ENCODE assay signal across 17 cellular contexts in genomic region chr1:47594627-47595026, GRCh38.
A peak's percentile ranks its signal among the peaks of the same experiment; 100 is the strongest.
DNase-seq lines count a peak whose midpoint lies in the region; ATAC-seq and TF ChIP-seq lines count a peak whose summit lies in the region.
"Had no signal": no experiment of that assay in that cellular context is flagged by ENCODE, and none has a peak within 500 bp of the region (broad histone marks: within the 10 kb centered on the region; RNA-seq: fewer than 3 reads in every experiment).

No MANE protein-coding gene starts in this region.

- H3K79me1 ChIP-seq in IMR-90 (ENCODE audit: low read depth in 1 of 2, low read length in 2 of 2), result no peaks in the 10 kb centered on the region

- no peak overlapping the region for H3K56ac ChIP-seq in IMR-90 (ENCODE audit: extremely low read depth, insufficient read depth, low read length)

- H3K18ac ChIP-seq in IMR-90 (ENCODE audit: low read depth, low read length), result no peak overlapping the region

- dilution Hi-C loops in IMR-90 (cut with HindIII; ENCODE audit: low sequenced_read_pairs, unreplicated experiment), result no loop called here

- no peak overlapping the region for H4K91ac ChIP-seq in IMR-90 (ENCODE audit: insufficient read depth, low read depth, low read length)

- no peaks in the 10 kb centered on the region for H4K20me1 ChIP-seq in IMR-90 (ENCODE audit: insufficient read depth, low read length)
- H4K20me1 ChIP-seq: BLaER1 had no signal

- no peak overlapping the region for H2BK15ac ChIP-seq in IMR-90 (ENCODE audit: low read depth, low read length)

- no TSS peak for BruUV-seq in IMR-90 (replicated peaks; lab: Mats Ljungman, UMichigan)

- no peaks in the 10 kb centered on the region for H3K9me3 ChIP-seq in IMR-90 (ENCODE audit: control insufficient read depth, insufficient read depth, low read length)

- no peak overlapping the region for H3K4ac ChIP-seq in IMR-90 (ENCODE audit: low read depth, low read length)

- TF ChIP-seq POLR2A in IMR-90 (IDR thresholded peaks at IDR 0.05; ENCODE audit: low read depth, low read length), result no peak

- H3K4me1 ChIP-seq in IMR-90 (ENCODE audit: control insufficient read depth, insufficient read depth, low read length), result no peaks in the 10 kb centered on the region

- H3K4me2 ChIP-seq in IMR-90 (ENCODE audit: low read depth, low read length), result no peak overlapping the region

- in situ Hi-C loops in IMR-90 (cut with MboI; ENCODE audit: low sequenced_read_pairs), result no loop called here

- no peak overlapping the region for H3K23ac ChIP-seq in IMR-90 (ENCODE audit: low read depth, low read length)

- no peak overlapping the region for H2AK9ac ChIP-seq in IMR-90 (replicated peaks; ENCODE audit: low read depth, low read length, poor library complexity)

- peaks cover 11% of the 10 kb centered on the region for H3K27me3 Mint-ChIP-seq in activated CD4-positive, alpha-beta T cell treated with anti-CD3 and anti-CD28 coated beads, Interleukin-2, amount 10 ng/mL, durations not matched to agents 24 days and 14 days
- H3K27me3 Mint-ChIP-seq in nephron (ENCODE audit: low read depth), result peaks cover 25% of the 10 kb centered on the region
- H3K27me3 Mint-ChIP-seq in type B pancreatic cell, result peaks cover 29% of the 10 kb centered on the region

- no peak overlapping the region for H2BK20ac ChIP-seq in IMR-90 (ENCODE audit: low read depth, low read length)

- CTCF ChIA-PET in IMR-90 (lab: Yijun Ruan, JAX), result interaction anchor here (1.4 kb wide), 1 partner anchor 14 kb away, joined by 3 read pairs; no protein-coding TSS in a partner anchor

- no peaks in the 10 kb centered on the region for H3K9me3 Mint-ChIP-seq in activated CD4-positive, alpha-beta T cell treated with anti-CD3 and anti-CD28 coated beads, Interleukin-2, amount 10 ng/mL, durations not matched to agents 24 days and 14 days
- H3K9me3 Mint-ChIP-seq in nephron, result peaks cover 11% of the 10 kb centered on the region
- H3K9me3 Mint-ChIP-seq in type B pancreatic cell, result peaks cover 5% of the 10 kb centered on the region

- H2BK120ac ChIP-seq in IMR-90 (ENCODE audit: low read depth, low read length), result no peak overlapping the region

- peak; percentile 32 for DNase-seq in activated CD4-positive, alpha-beta T cell treated with anti-CD3 and anti-CD28 coated beads, Interleukin-2, amount 10 ng/mL, durations not matched to agents 24 days and 14 days
- DNase-seq in activated CD4-positive, alpha-beta T cell treated with anti-CD3 and anti-CD28 coated beads for 4 hours, result no peak
- DNase-seq in IMR-90 (no peak), type B pancreatic cell (ENCODE audit: extremely low spot score, unreplicated experiment) (peak; percentile 58), left ventricle myocardium superior (no peak), NOMO-1 treated with dmso at 0.1 percent for 144 hours (lab: John Stamatoyannopoulos, UW; ENCODE audit: unreplicated experiment) (no peak)
- DNase-seq: Calu3; CD4-positive, alpha-beta memory T cell; DMS79 treated with DMSO at 0.1 percent for 48 hours; GF-D8; H9 had no signal

- no peaks in the 10 kb centered on the region for H3K4me1 Mint-ChIP-seq in activated CD4-positive, alpha-beta T cell treated with anti-CD3 and anti-CD28 coated beads, Interleukin-2, amount 10 ng/mL, durations not matched to agents 24 days and 14 days
- H3K4me1 Mint-ChIP-seq in nephron, result peaks cover 4% of the 10 kb centered on the region
- peaks cover 13% of the 10 kb centered on the region for H3K4me1 Mint-ChIP-seq in type B pancreatic cell (ENCODE audit: unreplicated experiment)

- H4K8ac ChIP-seq in IMR-90 (ENCODE audit: low read depth in 2 of 2, low read length in 2 of 2), result no peak overlapping the region

- POLR2A ChIA-PET in IMR-90 (lab: Charles Lee; ENCODE audit: unreplicated experiment), result no interaction called here

- H2AK5ac ChIP-seq in IMR-90 (ENCODE audit: low read depth, low read length), result no peak overlapping the region

- H3K27ac ChIP-seq in IMR-90 (ENCODE audit: insufficient read depth, low read length), result no peak overlapping the region
- H3K27ac ChIP-seq: 22Rv1, BLaER1 had no signal

- ATAC-seq in IMR-90 (ENCODE audit: low read depth) (no peak), left ventricle myocardium superior (no peak)
- ATAC-seq: GM12878, HepG2 had no signal

- no peak overlapping the region for H4K5ac ChIP-seq in IMR-90 (ENCODE audit: low read depth, low read length)

- TF ChIP-seq CTCF in IMR-90 (conservative IDR thresholded peaks at IDR 0.05; ENCODE audit: low read depth, low read length) (no peak), nephron (IDR thresholded peaks at IDR 0.05; ENCODE audit: unreplicated experiment in 3 of 3) (no peak), type B pancreatic cell (conservative IDR thresholded peaks at IDR 0.05) (no peak)

- H3K9ac ChIP-seq in IMR-90 (ENCODE audit: low read depth, low read length), result no peak overlapping the region
- H3K9ac ChIP-seq: BLaER1 had no signal

- no peak overlapping the region for H3K4me3 Mint-ChIP-seq in activated CD4-positive, alpha-beta T cell treated with anti-CD3 and anti-CD28 coated beads, Interleukin-2, amount 10 ng/mL, durations not matched to agents 24 days and 14 days
- peak overlapping the region in 2 of 3 experiments; percentile 31 to 49 for H3K4me3 Mint-ChIP-seq in nephron
- H3K4me3 Mint-ChIP-seq in type B pancreatic cell, result peak overlapping the region; percentile 13
- H3K4me3 Mint-ChIP-seq: CD4-positive, alpha-beta memory T cell; H9 had no signal

- H3K27ac Mint-ChIP-seq in activated CD4-positive, alpha-beta T cell treated with anti-CD3 and anti-CD28 coated beads, Interleukin-2, amount 10 ng/mL, durations not matched to agents 24 days and 14 days, result no peak overlapping the region
- H3K27ac Mint-ChIP-seq in nephron (no peak overlapping the region), type B pancreatic cell (no peak overlapping the region)
- H3K27ac Mint-ChIP-seq: CD14-positive monocyte; CD4-positive, alpha-beta memory T cell had no signal

- no peak for TF ChIP-seq RAD21 in IMR-90 (IDR thresholded peaks at IDR 0.05; ENCODE audit: low read length)

- H3K27me3 ChIP-seq in IMR-90 (ENCODE audit: control insufficient read depth, insufficient read depth, low read length), result peaks cover 11% of the 10 kb centered on the region; the same call in 1 of the 2 replicates
- H3K27me3 ChIP-seq: BLaER1 had no signal

- H3K9me1 ChIP-seq in IMR-90 (ENCODE audit: insufficient read depth, low read length), result no peaks in the 10 kb centered on the region

- no peak overlapping the region for H2BK5ac ChIP-seq in IMR-90 (ENCODE audit: low read depth, low read length, poor library complexity, severe bottlenecking)

- H3K14ac ChIP-seq in IMR-90 (replicated peaks; ENCODE audit: low read depth, low read length), result no peak overlapping the region

- H3K36me3 ChIP-seq in IMR-90 (ENCODE audit: control insufficient read depth, insufficient read depth, low read length), result no peaks in the 10 kb centered on the region
- H3K36me3 ChIP-seq: BLaER1 had no signal

- WGBS in IMR-90 (ENCODE audit: extremely low coverage in 2 of 2, insufficient read length in 1 of 2), 2 experiments, result no CpG with 5 or more reads among the region's 4 CpGs

- intact Hi-C loops in activated CD4-positive, alpha-beta T cell treated with anti-CD3 and anti-CD28 coated beads, Interleukin-2, amount 10 ng/mL, durations not matched to agents 24 days and 14 days (cut with micrococcal nuclease), result no loop called here
- intact Hi-C loops in IMR-90 (cut with micrococcal nuclease), result no loop called here
- intact Hi-C loops in left ventricle myocardium superior (cut with micrococcal nuclease), result no loop called here

- no peak overlapping the region for H3K4me3 ChIP-seq in IMR-90 (ENCODE audit: insufficient read depth, low read depth, low read length)
- H3K4me3 ChIP-seq: BLaER1, GM12878 had no signal

- H2AFZ ChIP-seq in IMR-90 (replicated peaks; ENCODE audit: low read length, poor library complexity), result peak overlapping the region; percentile 21

- H3K36me3 Mint-ChIP-seq in activated CD4-positive, alpha-beta T cell treated with anti-CD3 and anti-CD28 coated beads, Interleukin-2, amount 10 ng/mL, durations not matched to agents 24 days and 14 days (ENCODE audit: low read depth), result no peaks in the 10 kb centered on the region
- H3K36me3 Mint-ChIP-seq in nephron (ENCODE audit: low read depth) (peaks cover 7% of the 10 kb centered on the region), type B pancreatic cell (no peaks in the 10 kb centered on the region)
- H3K36me3 Mint-ChIP-seq: CD14-positive monocyte; CD4-positive, alpha-beta memory T cell had no signal

TF ChIP-seq in IMR-90, 13 proteins besides CTCF, POLR2A, EP300 and RAD21:
- no peak for TF ChIP-seq MAFK (IDR thresholded peaks at IDR 0.05; ENCODE audit: low read depth, low read length)

Comparison
In these comparisons a context has a peak if more than half of its experiments do, and no peak if none do; other contexts are left out.
1. DNase-seq: peak in activated CD4-positive, alpha-beta T cell treated with anti-CD3 and anti-CD28 coated beads, Interleukin-2, amount 10 ng/mL, durations not matched to agents 24 days and 14 days (single experiment) and type B pancreatic cell (single experiment); none in activated CD4-positive, alpha-beta T cell treated with anti-CD3 and anti-CD28 coated beads for 4 hours (0 of 2), IMR-90 (single experiment), left ventricle myocardium superior (single experiment) and NOMO-1 treated with dmso at 0.1 percent for 144 hours (single experiment).